8 cellular contexts compared by ENCODE assay signal in genomic region chr5:150449491-150450339, GRCh38. TPM values are rescaled to one million over a fixed set of nuclear protein-coding genes. Genes with fewer than 3 reads are reported as not detected.
DNase-seq lines count a peak whose midpoint lies in the region; ATAC-seq and TF ChIP-seq lines count a peak whose summit lies in the region.

Gene RPS14, minus strand, starts transcription at chr5:150449739. Its CDS starts 2,006 bp downstream, at chr5:150447733.

- H3K36me3 ChIP-seq in breast epithelium (peaks cover 19% of the 10 kb centered on the region), spleen (peaks cover 2 to 34% (median 31%) of the 10 kb centered on the region in 6 donors)

- H3K27ac ChIP-seq in AG04450 (ENCODE audit: low read depth, low read length) (peak within 1 kb of the TSS; percentile 94), VCaP (peak within 1 kb of the TSS; percentile 94), breast epithelium (peak within 1 kb of the TSS; percentile 95 to 98), spleen (peak within 1 kb of the TSS; percentile 92 to 98 (median 96))

- DNase-seq in AG04450 (ENCODE audit: low read depth, low spot score), result peak; percentile 76
- DNase-seq in NCI-H2196 (lab: John Stamatoyannopoulos, UW; ENCODE audit: unreplicated experiment), result peak; percentile 90
- peak; percentile 94 to 96 for DNase-seq in breast epithelium (ENCODE audit: low spot score in 2 of 2)
- DNase-seq in immature natural killer cell, result peak; percentile 94 to 96 (median 96)
- peak; percentile 97 for DNase-seq in spleen

- H3K27me3 Mint-ChIP-seq in immature natural killer cell (ENCODE audit: low read depth in 3 of 3), result peaks cover 0 to 10% (median 7%) of the 10 kb centered on the region in 3 donors

- H3K4me3 Mint-ChIP-seq in immature natural killer cell, result peak within 1 kb of the TSS; percentile 91 to 100 (median 99)

- no peaks in the 10 kb centered on the region for H3K27me3 ChIP-seq in AG04450 (ENCODE audit: control insufficient read depth, insufficient read depth, low read length)
- no peaks in the 10 kb centered on the region for H3K27me3 ChIP-seq in breast epithelium
- no peaks in the 10 kb centered on the region for H3K27me3 ChIP-seq in spleen (replicated peaks in 1 of 7)

- ATAC-seq in GM18870 (IDR thresholded peaks at IDR 0.05; ENCODE audit: unreplicated experiment), result peak; percentile 91
- peak; percentile 90 for ATAC-seq in HG03135 (IDR thresholded peaks at IDR 0.05; ENCODE audit: unreplicated experiment)

- H3K9me3 ChIP-seq in AG04450 (ENCODE audit: control insufficient read depth, insufficient read depth, low read length) (peaks cover 8% of the 10 kb centered on the region; the same call in 1 of the 2 replicates), breast epithelium (no peaks in the 10 kb centered on the region), spleen (no peaks in the 10 kb centered on the region)

- peak within 1 kb of the TSS; percentile 97 for H3K4me3 ChIP-seq in AG04450 (ENCODE audit: low read depth, low read length)
- H3K4me3 ChIP-seq in breast epithelium, result peak within 1 kb of the TSS; percentile 76 to 85 (median 82)
- peak within 1 kb of the TSS; percentile 60 to 92 (median 70) for H3K4me3 ChIP-seq in spleen

- H3K4me1 ChIP-seq in breast epithelium (peaks cover 10 to 13% of the 10 kb centered on the region in 2 donors), spleen (peaks cover 14 to 65% (median 38%) of the 10 kb centered on the region in 6 donors)

- H3K27ac Mint-ChIP-seq in immature natural killer cell, result peak within 1 kb of the TSS; percentile 99 to 100 (median 100)

- peaks cover 39 to 46% of the 10 kb centered on the region in 2 donors for H3K4me1 Mint-ChIP-seq in immature natural killer cell

- peak; percentile 81 for TF ChIP-seq POLR2A in breast epithelium (IDR thresholded peaks at IDR 0.05)
- TF ChIP-seq POLR2A in spleen (IDR thresholded peaks at IDR 0.05), result peak; percentile 52 to 62 (median 60)

- peaks cover 18 to 33% (median 19%) of the 10 kb centered on the region in 3 donors for H3K36me3 Mint-ChIP-seq in immature natural killer cell

- CTCF ChIA-PET in AG04450 (lab: Charles Lee), result interaction anchor here (0.6 to 2.0 kb wide), 29 partner anchors 9 to 433 kb away, joined by 3 to 19 read pairs (median 4); no protein-coding TSS in a partner anchor

- intact Hi-C loops in breast epithelium (cut with DNase I; ENCODE audit: low total_unique reads), result loop anchor here (1.0 kb wide), 1 partner anchor 48 kb away; no protein-coding TSS in a partner anchor
- intact Hi-C loops in spleen (cut with DNase I; ENCODE audit: low total_unique reads), result no loop called here

- 3 to 5% (median 3%) methylated on average over 39 to 58 of the region's 58 CpGs for WGBS in spleen, 5 donors

- no peaks in the 10 kb centered on the region for H3K9me3 Mint-ChIP-seq in immature natural killer cell

- peak; percentile 85 for TF ChIP-seq CTCF in AG04450 (IDR thresholded peaks at IDR 0.05; ENCODE audit: low read depth, low read length)
- TF ChIP-seq CTCF in VCaP (conservative IDR thresholded peaks at IDR 0.05), result peak; percentile 95
- TF ChIP-seq CTCF in breast epithelium (IDR thresholded peaks at IDR 0.05), result peak; percentile 92 to 96 (median 94)
- TF ChIP-seq CTCF in spleen (IDR thresholded peaks at IDR 0.05 in 8 of 11, conservative IDR thresholded peaks at IDR 0.05 in 3 of 11), result peak; percentile 86 to 98 (median 94)

- POLR2A ChIA-PET in AG04450 (lab: Yijun Ruan, JAX), result interaction anchor here (0.6 to 1.6 kb wide), 15 partner anchors 10 to 317 kb away, joined by 3 to 7 read pairs (median 3); partner anchors contain the start of gene RBM22

RNA-seq across cellular contexts. Expression of gene RPS14, which starts in this region (rescaled TPM):
- polyA plus RNA-seq in AG04450 (2011; rRNA removed), result 3,620 and 4,046 TPM in 2 replicates
- polyA minus RNA-seq in AG04450 (2011; rRNA and poly(A)+ RNA removed), result 932 and 933 TPM in 2 replicates
- 1,000 to 10,000 TPM; 3,271 to 4,472 (median 4,011) TPM for total RNA-seq in breast epithelium
- 1,000 to 10,000 TPM; 3,321 to 6,011 (median 3,509) TPM for polyA plus RNA-seq in immature natural killer cell
- total RNA-seq in spleen, result 1,000 to 10,000 TPM; 1,801 to 2,829 (median 2,025) TPM
- polyA plus RNA-seq in spleen, result 1,000 to 10,000 TPM; 5,417 to 8,400 (median 8,329) TPM

Comparison
In these comparisons a context has a peak if more than half of its experiments do, and no peak if none do; other contexts are left out.
1. Peak in every context shown above with its lines: DNase-seq, ATAC-seq, H3K4me3 ChIP-seq and H3K27ac ChIP-seq.